21 cellular contexts compared by ENCODE assay signal in genomic region chr10:12050528-12050927, GRCh38. TPM values are rescaled to one million over a fixed set of nuclear protein-coding genes. Genes with fewer than 3 reads are reported as not detected.
A peak's percentile ranks its signal among the peaks of the same experiment; 100 is the strongest.
DNase-seq lines count a peak whose midpoint lies in the region; ATAC-seq and TF ChIP-seq lines count a peak whose summit lies in the region.
"Had no signal": no experiment of that assay in that cellular context is flagged by ENCODE, and none has a peak within 500 bp of the region (broad histone marks: within the 10 kb centered on the region; RNA-seq: fewer than 3 reads in every experiment).

No MANE protein-coding gene starts in this region.

- TF ChIP-seq CTCF in DOHH2 (IDR thresholded peaks at IDR 0.05; ENCODE audit: low read depth, low read length, poor library complexity, severe bottlenecking) (no peak), activated B cell treated with CpG ODN at 0.5 μM for 24 hours (IDR thresholded peaks at IDR 0.05) (no peak)

- no peaks in the 10 kb centered on the region for H4K20me1 ChIP-seq in DOHH2 (ENCODE audit: control insufficient read depth, insufficient read depth, low read depth, low read length)

- H3K27ac Mint-ChIP-seq in activated B cell treated with CpG ODN at 0.5 μM for 24 hours = peak overlapping the region; percentile 84
- H3K27ac Mint-ChIP-seq: activated CD4-positive, alpha-beta memory T cell treated with anti-CD3 and anti-CD28 coated beads for 36 hours; activated naive CD8-positive, alpha-beta T cell; GM23338; nephron had no signal

- H3K79me2 ChIP-seq in DOHH2 (ENCODE audit: control insufficient read depth, low read length) = no peaks in the 10 kb centered on the region
- H3K79me2 ChIP-seq: parathyroid adenoma had no signal

- H3K4me1 ChIP-seq in DOHH2 (ENCODE audit: control insufficient read depth, low read length) = peaks cover 45% of the 10 kb centered on the region
- H3K4me1 ChIP-seq: parathyroid adenoma, tibial nerve had no signal

- peaks cover 2% of the 10 kb centered on the region; the same call in 1 of the 2 replicates for H3F3A ChIP-seq in DOHH2 (ENCODE audit: control insufficient read depth, insufficient read depth)

- H3K27me3 Mint-ChIP-seq in activated B cell treated with CpG ODN at 0.5 μM for 24 hours = no peaks in the 10 kb centered on the region
- H3K27me3 Mint-ChIP-seq: activated CD4-positive, alpha-beta memory T cell treated with anti-CD3 and anti-CD28 coated beads for 36 hours; activated naive CD8-positive, alpha-beta T cell; central memory CD8-positive, alpha-beta T cell had no signal

- peaks cover 48% of the 10 kb centered on the region for H3K4me1 Mint-ChIP-seq in activated B cell treated with CpG ODN at 0.5 μM for 24 hours
- H3K4me1 Mint-ChIP-seq: central memory CD8-positive, alpha-beta T cell; nephron had no signal

- no peak overlapping the region for H3K4me3 Mint-ChIP-seq in activated B cell treated with CpG ODN at 0.5 μM for 24 hours
- H3K4me3 Mint-ChIP-seq: activated CD4-positive, alpha-beta memory T cell treated with anti-CD3 and anti-CD28 coated beads for 36 hours; activated naive CD8-positive, alpha-beta T cell; central memory CD8-positive, alpha-beta T cell; GM23338; nephron had no signal

- DNase-seq in NCI-H1436 (lab: John Stamatoyannopoulos, UW) = peak; percentile 23
- DNase-seq in activated B cell treated with CpG ODN at 0.5 μM for 24 hours = no peak
- peak; percentile 26 for DNase-seq in renal cortical epithelial cell (ENCODE audit: low read depth)
- no peak for DNase-seq in HuH-7.5 (ENCODE audit: low spot score)
- DNase-seq in stimulated activated CD4-positive, alpha-beta T cell treated with anti-CD3 and anti-CD28 coated beads, Interleukin-2, amount 100 ng/mL, for 24 hours = no peak
- no peak for DNase-seq in LoVo (ENCODE audit: low spot score)
- DNase-seq: activated CD4-positive, alpha-beta memory T cell treated with anti-CD3 and anti-CD28 coated beads for 36 hours; CD4-positive, CD25-positive, alpha-beta regulatory T cell; mucosa of descending colon; NCI-H1105; NCI-H2029 treated with DMSO at 0.1 percent for 48 hours; NCI-H524; T1000 had no signal

- POLR2A ChIA-PET in activated B cell treated with CpG ODN at 0.5 μM for 24 hours (lab: Charles Lee) = interaction anchor here (0.7 to 6.4 kb wide), 6 partner anchors 8 to 368 kb away, joined by 3 to 90 read pairs (median 6); partner anchors contain the start of genes DHTKD1 and UPF2

- H3K9me2 ChIP-seq in DOHH2 (replicated peaks; ENCODE audit: control insufficient read depth, low read length) = no peaks in the 10 kb centered on the region

- ATAC-seq in activated B cell treated with CpG ODN at 0.5 μM for 24 hours (ENCODE audit: low read depth) = no peak
- ATAC-seq: GM23338, mucosa of descending colon, sciatic nerve had no signal

- H3K36me3 ChIP-seq in DOHH2 (ENCODE audit: control insufficient read depth, low read length) = no peaks in the 10 kb centered on the region
- H3K36me3 ChIP-seq: tibial nerve had no signal

- CTCF ChIA-PET in activated B cell treated with CpG ODN at 0.5 μM for 24 hours (lab: Charles Lee) = no interaction called here

- H3K9me3 ChIP-seq in DOHH2 (ENCODE audit: control insufficient read depth, insufficient read depth, low read length) = no peaks in the 10 kb centered on the region
- H3K9me3 ChIP-seq: mucosa of descending colon, tibial nerve had no signal

- peak overlapping the region; percentile 12; the same call in 1 of the 2 replicates for H3K4me2 ChIP-seq in DOHH2 (ENCODE audit: low read length)
- H3K4me2 ChIP-seq: GM23338 had no signal

- no peaks in the 10 kb centered on the region for H3K36me3 Mint-ChIP-seq in activated B cell treated with CpG ODN at 0.5 μM for 24 hours (ENCODE audit: low read depth)
- H3K36me3 Mint-ChIP-seq: activated CD4-positive, alpha-beta memory T cell treated with anti-CD3 and anti-CD28 coated beads for 36 hours; activated naive CD8-positive, alpha-beta T cell; CD4-positive, CD25-positive, alpha-beta regulatory T cell had no signal

- no peaks in the 10 kb centered on the region for H3K27me3 ChIP-seq in DOHH2 (ENCODE audit: control insufficient read depth, low read length)
- H3K27me3 ChIP-seq: tibial nerve had no signal

- H3K4me3 ChIP-seq in DOHH2 (ENCODE audit: low read length) = no peak overlapping the region
- H3K4me3 ChIP-seq: GM23338, mucosa of descending colon, tibial nerve had no signal

- no peak overlapping the region for H3K27ac ChIP-seq in DOHH2 (ENCODE audit: low read depth, low read length)
- H3K27ac ChIP-seq: parathyroid adenoma, tibial nerve had no signal

- H3K9me3 Mint-ChIP-seq in activated B cell treated with CpG ODN at 0.5 μM for 24 hours = peaks cover 2% of the 10 kb centered on the region
- H3K9me3 Mint-ChIP-seq: activated CD4-positive, alpha-beta memory T cell treated with anti-CD3 and anti-CD28 coated beads for 36 hours; central memory CD8-positive, alpha-beta T cell; GM23338; nephron had no signal

- intact Hi-C loops in activated B cell treated with CpG ODN at 0.5 μM for 24 hours (cut with micrococcal nuclease) = no loop called here

RNA-seq across cellular contexts. Expression of gene UPF2, which starts 7.9 kb away (rescaled TPM):
- total RNA-seq in activated B cell treated with CpG ODN at 0.5 μM for 24 hours (57.9 and 58.0 TPM in 2 replicates), renal cortical epithelial cell (15.1 and 30.5 TPM in 2 replicates)

RNA-seq across cellular contexts. Expression of gene DHTKD1, which starts 18.2 kb away (rescaled TPM):
- total RNA-seq in activated B cell treated with CpG ODN at 0.5 μM for 24 hours (58.2 and 60.7 TPM in 2 replicates), renal cortical epithelial cell (32.1 and 46.9 TPM in 2 replicates)

Comparison
In these comparisons a context has a peak if more than half of its experiments do, and no peak if none do; other contexts are left out.
1. DNase-seq: peak in NCI-H1436 (single experiment) and renal cortical epithelial cell (single experiment); none in activated B cell treated with CpG ODN at 0.5 μM for 24 hours (single experiment), HuH-7.5 (single experiment), stimulated activated CD4-positive, alpha-beta T cell treated with anti-CD3 and anti-CD28 coated beads, Interleukin-2, amount 100 ng/mL, for 24 hours (0 of 2) and LoVo (single experiment).